Comparison of ENCODE assay signal across 9 cellular contexts in the genomic region with DNA sequence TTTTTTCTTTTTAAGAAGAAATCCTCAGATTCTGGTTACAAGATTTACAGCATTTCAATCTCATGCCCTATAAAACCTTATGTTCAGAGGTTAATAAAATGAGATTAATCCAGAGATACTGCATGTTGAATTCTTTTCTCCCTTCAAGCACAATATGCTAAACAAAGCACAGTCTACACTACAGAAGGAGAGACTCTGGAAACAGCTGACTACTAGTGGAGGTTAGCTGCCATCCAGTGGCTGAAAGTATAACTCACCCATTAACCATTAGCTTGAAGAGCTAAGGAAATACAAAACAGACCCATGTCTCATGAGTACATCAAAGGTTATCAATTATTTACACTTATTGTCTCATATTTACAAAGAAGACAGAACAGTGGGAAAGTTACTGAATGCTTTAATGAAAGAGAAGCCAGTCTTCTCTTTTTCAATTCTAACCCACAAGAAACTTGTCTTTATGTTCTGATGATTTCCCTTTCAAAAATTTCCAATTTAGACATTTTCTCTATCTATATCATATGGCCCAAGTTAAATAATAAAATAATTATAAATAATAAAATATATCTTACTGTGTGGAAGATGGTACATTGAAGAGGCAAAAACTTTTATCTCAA. TPM values are rescaled to one million over a fixed set of nuclear protein-coding genes. Genes with fewer than 3 reads are reported as not detected.
A peak's percentile ranks its signal among the peaks of the same experiment; 100 is the strongest.
DNase-seq lines count a peak whose midpoint lies in the region; ATAC-seq, FAIRE-seq and TF ChIP-seq lines count a peak whose summit lies in the region.
"Had no signal": no experiment of that assay in that cellular context is flagged by ENCODE, and none has a peak within 500 bp of the region (broad histone marks: within the 10 kb centered on the region; RNA-seq: fewer than 3 reads in every experiment).

No MANE protein-coding gene starts in this region.

- DNase-seq in ELF-1 (ENCODE audit: low read depth, low spot score): peak; percentile 30
- DNase-seq in NCI-H524 (lab: John Stamatoyannopoulos, UW): peak; percentile 55 to 88
- DNase-seq in T47D (ENCODE audit: low read depth in 1 of 2, low spot score in 1 of 2): peak; percentile 31 to 80
- DNase-seq in HepG2 (ENCODE audit: low spot score): peak; percentile 54
- DNase-seq in putamen (ENCODE audit: low spot score): no peak
- no peak for DNase-seq in occipital lobe (lab: John Stamatoyannopoulos, UW)
- DNase-seq: activated T-cell treated with anti-CD3 and anti-CD28 coated beads, Interleukin-2, amount 50 U/mL, for 72 hours had no signal

- H3K36me3 ChIP-seq in HepG2 (replicated peaks in 1 of 2; ENCODE audit: control insufficient read depth in 1 of 2, insufficient read depth in 2 of 2, low read length in 2 of 2): no peaks in the 10 kb centered on the region

- TF ChIP-seq EP300 in HepG2 (IDR thresholded peaks at IDR 0.05; ENCODE audit: low read depth in 2 of 2, low read length in 2 of 2) (no peak), HepG2 (CRISPR knock-in tag; IDR thresholded peaks at IDR 0.05; ENCODE audit: borderline replicate concordance) (no peak)

- no peaks in the 10 kb centered on the region for H4K20me1 ChIP-seq in HepG2 (ENCODE audit: insufficient read depth, low read length)

- POLR2A ChIA-PET in HepG2 (lab: Yijun Ruan, JAX): no interaction called here

- TF ChIP-seq RAD21 in HepG2 (CRISPR knock-in tag; IDR thresholded peaks at IDR 0.05): peak; percentile 37; the same call in 1 of the 2 replicates

- H2AFZ ChIP-seq in HepG2 (ENCODE audit: low read length): no peak overlapping the region

- ATAC-seq in GM21381 (IDR thresholded peaks at IDR 0.05; ENCODE audit: unreplicated experiment): peak; percentile 99
- peak; percentile 88 for ATAC-seq in HG03571 (IDR thresholded peaks at IDR 0.05; ENCODE audit: unreplicated experiment)
- peak; percentile 99 for ATAC-seq in HepG2

- no peaks in the 10 kb centered on the region for H3K4me1 ChIP-seq in HepG2 (ENCODE audit: insufficient read depth, low read length)

- TF ChIP-seq POLR2A in HepG2 (IDR thresholded peaks at IDR 0.05; ENCODE audit: insufficient read depth in 1 of 2, low read depth in 2 of 2, low read length in 2 of 2): no peak

- H3K79me2 ChIP-seq in HepG2 (ENCODE audit: insufficient read depth, low read length): no peaks in the 10 kb centered on the region

- BruUV-seq in HepG2 (replicated peaks; lab: Mats Ljungman, UMichigan): no TSS peak

- H3K4me3 ChIP-seq in HepG2 (replicated peaks in 1 of 3; ENCODE audit: insufficient read depth in 1 of 3, low read depth in 2 of 3, low read length in 3 of 3): no peak overlapping the region

- no peaks in the 10 kb centered on the region for H3K9me3 ChIP-seq in HepG2 (ENCODE audit: low read length)

- intact Hi-C loops in HepG2 (cut with micrococcal nuclease; ENCODE audit: unreplicated experiment): loop anchor here (5.0 to 10.0 kb wide), 4 partner anchors 740 to 1935 kb away; no protein-coding TSS in a partner anchor

- FAIRE-seq in HepG2 (lab: Jason Lieb, UNC): peak; percentile 80

- in situ Hi-C loops in T47D (cut with HindIII; ENCODE audit: low pct_unique_long_range_greater_than_20kb, low sequenced_read_pairs): no loop called here
- in situ Hi-C loops in HepG2 (cut with HindIII; ENCODE audit: extremely low pct_ligation_motif_present, low pct_unique_long_range_greater_than_20kb): no loop called here

- no peak overlapping the region for H3K4me2 ChIP-seq in HepG2 (ENCODE audit: low read depth, low read length)

- no peak overlapping the region for H3K9ac ChIP-seq in HepG2 (ENCODE audit: insufficient read depth, low read depth, low read length)

- 0 out of 5 replicates have a peak, but pooled peaks cover 0 to 3% of the 10 kb centered on the region in 2 experiments for H3K27me3 ChIP-seq in HepG2 (ENCODE audit: control insufficient read depth in 1 of 2, insufficient read depth in 2 of 2, low read length in 2 of 2)

- TF ChIP-seq CTCF in HepG2 (CRISPR knock-in tag; IDR thresholded peaks at IDR 0.05): peak; percentile 83

- CTCF ChIA-PET in HepG2 (lab: Yijun Ruan, JAX; ENCODE audit: low intra/inter-chr PET ratio, low total read pairs): no interaction called here

- H3K27ac ChIP-seq in HepG2 (ENCODE audit: extremely low read length, insufficient read depth, low read length): no peak overlapping the region

TF ChIP-seq in HepG2, 621 proteins besides CTCF, POLR2A, EP300 and RAD21 (continues in another document):
- TF ChIP-seq MIXL1 (CRISPR knock-in tag; IDR thresholded peaks at IDR 0.05) (peak; percentile 38; the same call in 1 of the 2 replicates), ZNF383 (CRISPR knock-in tag; IDR thresholded peaks at IDR 0.05; ENCODE audit: borderline replicate concordance) (no peak), FOXA3 (CRISPR knock-in tag; IDR thresholded peaks at IDR 0.05) (peak; percentile 25; the same call in 1 of the 2 replicates), SOX13 (IDR thresholded peaks at IDR 0.05) (no peak), SOX13 (CRISPR knock-in tag; conservative IDR thresholded peaks at IDR 0.05 in 1 of 2, IDR thresholded peaks at IDR 0.05 in 1 of 2) (peak in 1 of 2 experiments; percentile 27; a peak in 1 of 4 replicates), STAG1 (CRISPR knock-in tag; IDR thresholded peaks at IDR 0.05) (peak; percentile 88), PBX2 (CRISPR knock-in tag; IDR thresholded peaks at IDR 0.05) (no peak), POGZ (CRISPR knock-in tag; IDR thresholded peaks at IDR 0.05) (no peak), ZNF710 (CRISPR knock-in tag; IDR thresholded peaks at IDR 0.05; ENCODE audit: borderline replicate concordance) (no peak), GABPA (IDR thresholded peaks at IDR 0.05; ENCODE audit: low read depth, low read length) (no peak), GABPA (CRISPR knock-in tag; IDR thresholded peaks at IDR 0.05; ENCODE audit: low read depth) (no peak), CCDC6 (CRISPR knock-in tag; IDR thresholded peaks at IDR 0.05) (no peak)

RNA-seq across cellular contexts. Expression of gene DNAH5, which starts 12.7 kb away (rescaled TPM):
- total RNA-seq in HepG2 (2016; rRNA removed; fragmentation: Illumina TruSeq; extraction: Trizol) (0.03 and 0.09 TPM in 2 replicates), occipital lobe (5.5 TPM)
- total RNA-seq in HepG2 (2016; cell fraction: cytosol; rRNA removed; fragmentation: Illumina TruSeq; extraction: Trizol; ENCODE audit: low read depth): 0.09 TPM in 1 of 2 replicates, not detected in the other
- 0.01 and 0.09 TPM in 2 replicates for total RNA-seq in HepG2 (2016; cell fraction: insoluble cytoplasmic fraction; rRNA removed; fragmentation: Illumina TruSeq; extraction: Trizol)
- 0.09 and 0.10 TPM in 2 replicates for total RNA-seq in HepG2 (2016; cell fraction: membrane; rRNA removed; fragmentation: Illumina TruSeq; extraction: Trizol)
- total RNA-seq in HepG2 (2016; cell fraction: nucleus; rRNA removed; fragmentation: Illumina TruSeq; extraction: Trizol): not detected in 2 replicates
- polyA plus RNA-seq in HepG2 (2011; rRNA removed): 0.09 and 0.12 TPM in 2 replicates
- polyA plus RNA-seq in HepG2 (2011; cell fraction: cytosol; rRNA removed): 0.04 and 0.24 TPM in 2 replicates
- 0.09 TPM in 1 of 2 replicates, not detected in the other for polyA plus RNA-seq in HepG2 (2011; cell fraction: nucleus; rRNA removed)
- 0.12 TPM in 1 of 2 replicates, not detected in the other for polyA plus RNA-seq in HepG2 (2012)
- not detected in 2 replicates for polyA plus RNA-seq in HepG2 (2016; cell fraction: cytosol; fragmentation: Illumina TruSeq; extraction: Trizol; ENCODE audit: low read depth)
- not detected in 2 replicates for polyA plus RNA-seq in HepG2 (2016; cell fraction: insoluble cytoplasmic fraction; fragmentation: Illumina TruSeq; extraction: Trizol; ENCODE audit: low read depth)
- not detected in 2 replicates for polyA plus RNA-seq in HepG2 (2016; cell fraction: membrane; fragmentation: Illumina TruSeq; extraction: Trizol; ENCODE audit: low read depth)
- polyA plus RNA-seq in HepG2 (2016; cell fraction: nucleus; fragmentation: Illumina TruSeq; extraction: Trizol; ENCODE audit: insufficient read depth, low read depth): 0.08 TPM in 1 of 2 replicates, not detected in the other
- polyA minus RNA-seq in HepG2 (2011; rRNA and poly(A)+ RNA removed; ENCODE audit: low replicate concordance): 0.72 TPM in 1 of 2 replicates, not detected in the other
- polyA minus RNA-seq in HepG2 (2011; cell fraction: cytosol; rRNA and poly(A)+ RNA removed): not detected in 2 replicates
- polyA minus RNA-seq in HepG2 (2011; cell fraction: nucleus; rRNA and poly(A)+ RNA removed): 0.12 and 0.39 TPM in 2 replicates
- total RNA-seq: activated T-cell treated with anti-CD3 and anti-CD28 coated beads, Interleukin-2, amount 50 U/mL, for 72 hours had no signal

Comparison
In these comparisons a context has a peak if more than half of its experiments do, and no peak if none do; other contexts are left out.
1. DNase-seq: peak in ELF-1 (single experiment), NCI-H524 (2 of 2), T47D (2 of 2) and HepG2 (single experiment); none in putamen (single experiment) and occipital lobe (single experiment).
2. Peak in every context shown above with its lines, with median percentiles within 50 percentile points of each other: ATAC-seq.